Comparison of ENCODE assay signal across 9 cellular contexts in genomic region chr2:42009657-42010580, GRCh38. TPM values are rescaled to one million over a fixed set of nuclear protein-coding genes. Genes with fewer than 3 reads are reported as not detected.
DNase-seq lines count a peak whose midpoint lies in the region; ATAC-seq and TF ChIP-seq lines count a peak whose summit lies in the region.
"Had no signal": no experiment of that assay in that cellular context is flagged by ENCODE, and none has a peak within 500 bp of the region (broad histone marks: within the 10 kb centered on the region; RNA-seq: fewer than 3 reads in every experiment).

No MANE protein-coding gene starts in this region.

- POLR2A ChIA-PET in PC-3 (lab: Charles Lee; ENCODE audit: unreplicated experiment): no interaction called here

- intact Hi-C loops in PC-3 (cut with micrococcal nuclease): no loop called here
- intact Hi-C loops in lower lobe of right lung (cut with DNase I): no loop called here

- H3K9me2 ChIP-seq in PC-3 (replicated peaks; ENCODE audit: low read length): no peaks in the 10 kb centered on the region

- H3K9me3 ChIP-seq in PC-3 (ENCODE audit: low read length) (no peaks in the 10 kb centered on the region), lower lobe of right lung (no peaks in the 10 kb centered on the region)

- DNase-seq in AG10803 (ENCODE audit: low read depth): peak; percentile 30
- DNase-seq in PC-3: no peak
- no peak for DNase-seq in lower lobe of right lung
- DNase-seq in COLO668 (lab: John Stamatoyannopoulos, UW; ENCODE audit: unreplicated experiment): no peak
- DNase-seq in NOMO-1 treated with DMSO at 0.1 percent for 48 hours (lab: John Stamatoyannopoulos, UW; ENCODE audit: unreplicated experiment): no peak
- no peak for DNase-seq in hepatic stellate cell (ENCODE audit: low spot score)
- DNase-seq in hippocampal formation (lab: John Stamatoyannopoulos, UW): no peak
- DNase-seq: DMS79 treated with DMSO at 0.1 percent for 48 hours had no signal

- H3F3A ChIP-seq in PC-3 (ENCODE audit: low read length, unreplicated experiment): no peaks in the 10 kb centered on the region

- TF ChIP-seq CTCF in AG10803 (conservative IDR thresholded peaks at IDR 0.05; ENCODE audit: low read length): no peak
- TF ChIP-seq CTCF in PC-3 (conservative IDR thresholded peaks at IDR 0.05; ENCODE audit: low read depth, low read length): no peak
- no peak for TF ChIP-seq CTCF in lower lobe of right lung (IDR thresholded peaks at IDR 0.05)

- ATAC-seq in GM18909 (IDR thresholded peaks at IDR 0.05; ENCODE audit: poor library complexity, unreplicated experiment): peak; percentile 56
- ATAC-seq in PC-3: no peak
- peak; percentile 14 to 35 for ATAC-seq in lower lobe of right lung

- H3K4me3 ChIP-seq in AG10803 (ENCODE audit: low read length) (no peak overlapping the region), PC-3 (ENCODE audit: low read length) (no peak overlapping the region), lower lobe of right lung (no peak overlapping the region)

- H3K4me1 ChIP-seq in PC-3 (ENCODE audit: insufficient read depth, low read length) (no peaks in the 10 kb centered on the region), lower lobe of right lung (no peaks in the 10 kb centered on the region)

- CTCF ChIA-PET in PC-3 (lab: Charles Lee): no interaction called here

- no peak overlapping the region for H3K9ac ChIP-seq in PC-3 (ENCODE audit: low read length)

- H3K27me3 ChIP-seq in PC-3 (ENCODE audit: low read length) (no peaks in the 10 kb centered on the region), lower lobe of right lung (ENCODE audit: low read depth) (no peaks in the 10 kb centered on the region)

- BruUV-seq in PC-3 (replicated peaks; lab: Mats Ljungman, UMichigan): no TSS peak

- H4K20me1 ChIP-seq in PC-3 (ENCODE audit: low read length): no peaks in the 10 kb centered on the region

- peak overlapping the region; percentile 19; the same call in 1 of the 2 replicates for H2AFZ ChIP-seq in PC-3 (ENCODE audit: low read length)

- no peaks in the 10 kb centered on the region for H3K79me2 ChIP-seq in PC-3 (ENCODE audit: low read length)

- H3K27ac ChIP-seq in PC-3 (ENCODE audit: low read length): no peak overlapping the region
- no peak overlapping the region for H3K27ac ChIP-seq in lower lobe of right lung

- no peaks in the 10 kb centered on the region for H3K36me3 ChIP-seq in PC-3 (ENCODE audit: low read depth, low read length)
- no peaks in the 10 kb centered on the region for H3K36me3 ChIP-seq in lower lobe of right lung

- peak overlapping the region; percentile 40; the same call in 1 of the 2 replicates for H3K4me2 ChIP-seq in PC-3 (ENCODE audit: low read length)

RNA-seq across cellular contexts. Expression of gene PKDCC, which starts 37.9 kb away (rescaled TPM):
- 1.9 and 2.1 TPM in 2 replicates for total RNA-seq in PC-3 (2014; rRNA removed)
- total RNA-seq in lower lobe of right lung: 65.8 TPM

Comparison
In these comparisons a context has a peak if more than half of its experiments do, and no peak if none do; other contexts are left out.
1. RNA of gene PKDCC, which starts 37.9 kb away (total RNA-seq): 65.8 TPM in lower lobe of right lung (single experiment); 1.9 to 2.1 TPM in PC-3; every median in the first group is over 10 times any median in the second.